ENCODE assay signal across 8 cellular contexts in the genomic region with DNA sequence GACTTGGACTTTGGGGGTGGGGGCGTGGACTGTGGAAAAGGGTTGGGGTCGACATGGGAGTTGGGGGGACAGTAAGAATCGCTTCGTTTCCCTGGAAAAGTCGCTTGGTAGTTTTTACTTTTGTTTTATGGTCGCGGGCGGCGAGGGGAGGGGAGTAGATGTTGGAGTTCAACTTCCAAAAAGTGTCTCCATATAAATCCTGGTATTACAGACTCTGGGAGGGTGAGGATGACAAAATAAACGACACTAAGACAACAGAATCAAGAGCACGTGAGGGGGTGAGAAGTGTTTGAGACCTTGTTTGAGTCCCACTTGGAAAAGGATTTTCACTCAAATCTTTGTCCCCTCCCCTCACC. TPM values are rescaled to one million over a fixed set of nuclear protein-coding genes. Genes with fewer than 3 reads are reported as not detected.
A peak's percentile ranks its signal among the peaks of the same experiment; 100 is the strongest.
DNase-seq lines count a peak whose midpoint lies in the region; ATAC-seq and TF ChIP-seq lines count a peak whose summit lies in the region.

No MANE protein-coding gene starts in this region.

- peaks cover 23% of the 10 kb centered on the region for H3K27me3 ChIP-seq in foreskin keratinocyte

- peaks cover 26% of the 10 kb centered on the region for H3K36me3 Mint-ChIP-seq in activated CD4-positive, alpha-beta T cell treated with anti-CD3 and anti-CD28 coated beads for 36 hours (ENCODE audit: low read depth)
- H3K36me3 Mint-ChIP-seq in T-helper 2 cell treated with Interferon-gamma antibody and Interleukin-4, amounts not matched to agents 5 μg/mL and 100 μg/mL, for 36 hours (ENCODE audit: low read depth), result peaks cover 26% of the 10 kb centered on the region
- peaks cover 7% of the 10 kb centered on the region for H3K36me3 Mint-ChIP-seq in stimulated activated memory B cell treated with anti-CD40 and anti-IgM and Interleukin-4, amounts not matched to agents 10 μg/mL and 1 μg/mL and 100 μg/mL, for 72 hours

- H3K27ac ChIP-seq in foreskin keratinocyte, result peak overlapping the region; percentile 96

- POLR2A ChIA-PET in activated CD4-positive, alpha-beta T cell treated with anti-CD3 and anti-CD28 coated beads for 36 hours (lab: Charles Lee), result interaction anchor here (0.6 to 1.6 kb wide), 10 partner anchors 11 to 1548 kb away, joined by 3 to 20 read pairs (median 3); no protein-coding TSS in a partner anchor

- intact Hi-C loops in activated CD4-positive, alpha-beta T cell treated with anti-CD3 and anti-CD28 coated beads for 36 hours (cut with DNase I, micrococcal nuclease), result loop anchor here (1.0 to 10.0 kb wide), 17 partner anchors 145 to 1864 kb away; partner anchors contain the start of genes CCNK (in 1 of the 2) and EVL (in 1 of the 2)

- no peak for ATAC-seq in activated CD4-positive, alpha-beta T cell treated with anti-CD3 and anti-CD28 coated beads for 36 hours
- ATAC-seq in foreskin keratinocyte, result no peak
- no peak for ATAC-seq in stimulated activated memory B cell treated with anti-CD40 and anti-IgM and Interleukin-4, amounts not matched to agents 10 μg/mL and 1 μg/mL and 100 μg/mL, for 72 hours

- H3K4me3 Mint-ChIP-seq in activated CD4-positive, alpha-beta T cell treated with anti-CD3 and anti-CD28 coated beads for 36 hours, result peak overlapping the region; percentile 87
- peak overlapping the region; percentile 96 for H3K4me3 Mint-ChIP-seq in T-helper 2 cell treated with Interferon-gamma antibody and Interleukin-4, amounts not matched to agents 5 μg/mL and 100 μg/mL, for 36 hours
- peak overlapping the region; percentile 60 for H3K4me3 Mint-ChIP-seq in stimulated activated memory B cell treated with anti-CD40 and anti-IgM and Interleukin-4, amounts not matched to agents 10 μg/mL and 1 μg/mL and 100 μg/mL, for 72 hours

- H3K9me3 Mint-ChIP-seq in activated CD4-positive, alpha-beta T cell treated with anti-CD3 and anti-CD28 coated beads for 36 hours (ENCODE audit: low read depth), result no peaks in the 10 kb centered on the region
- no peaks in the 10 kb centered on the region for H3K9me3 Mint-ChIP-seq in T-helper 2 cell treated with Interferon-gamma antibody and Interleukin-4, amounts not matched to agents 5 μg/mL and 100 μg/mL, for 36 hours
- peaks cover 3% of the 10 kb centered on the region for H3K9me3 Mint-ChIP-seq in stimulated activated memory B cell treated with anti-CD40 and anti-IgM and Interleukin-4, amounts not matched to agents 10 μg/mL and 1 μg/mL and 100 μg/mL, for 72 hours

- H3K4me1 Mint-ChIP-seq in activated CD4-positive, alpha-beta T cell treated with anti-CD3 and anti-CD28 coated beads for 36 hours, result peaks cover 37% of the 10 kb centered on the region
- H3K4me1 Mint-ChIP-seq in T-helper 2 cell treated with Interferon-gamma antibody and Interleukin-4, amounts not matched to agents 5 μg/mL and 100 μg/mL, for 36 hours (ENCODE audit: low read depth), result peaks cover 27% of the 10 kb centered on the region
- peaks cover 24% of the 10 kb centered on the region for H3K4me1 Mint-ChIP-seq in stimulated activated memory B cell treated with anti-CD40 and anti-IgM and Interleukin-4, amounts not matched to agents 10 μg/mL and 1 μg/mL and 100 μg/mL, for 72 hours

- no peak for DNase-seq in activated CD4-positive, alpha-beta T cell treated with anti-CD3 and anti-CD28 coated beads for 36 hours
- DNase-seq in activated CD4-positive, alpha-beta T cell treated with anti-CD3 and anti-CD28 coated beads, Interleukin-2, amount 50 U/mL, for 4 hours, result no peak
- no peak for DNase-seq in T-helper 2 cell treated with Interferon-gamma antibody and Interleukin-4, amounts not matched to agents 5 μg/mL and 100 μg/mL, for 36 hours (ENCODE audit: low spot score)
- peak; percentile 51 to 67 for DNase-seq in foreskin keratinocyte
- DNase-seq in NCI-H1436 (lab: John Stamatoyannopoulos, UW), result no peak
- DNase-seq in GDM1 (lab: John Stamatoyannopoulos, UW), result no peak
- DNase-seq in EL, result no peak

- no peak for TF ChIP-seq CTCF in foreskin keratinocyte (conservative IDR thresholded peaks at IDR 0.05)

- peak overlapping the region; percentile 98 for H3K27ac Mint-ChIP-seq in activated CD4-positive, alpha-beta T cell treated with anti-CD3 and anti-CD28 coated beads for 36 hours
- peak overlapping the region; percentile 96 for H3K27ac Mint-ChIP-seq in T-helper 2 cell treated with Interferon-gamma antibody and Interleukin-4, amounts not matched to agents 5 μg/mL and 100 μg/mL, for 36 hours
- no peak overlapping the region for H3K27ac Mint-ChIP-seq in stimulated activated memory B cell treated with anti-CD40 and anti-IgM and Interleukin-4, amounts not matched to agents 10 μg/mL and 1 μg/mL and 100 μg/mL, for 72 hours

- no peaks in the 10 kb centered on the region for H3K4me1 ChIP-seq in foreskin keratinocyte

- CTCF ChIA-PET in activated CD4-positive, alpha-beta T cell treated with anti-CD3 and anti-CD28 coated beads for 36 hours (lab: Charles Lee), result interaction anchor here (0.7 to 1.4 kb wide), 5 partner anchors 10 to 36 kb away, joined by 3 to 5 read pairs (median 4); no protein-coding TSS in a partner anchor

- H3K27me3 Mint-ChIP-seq in activated CD4-positive, alpha-beta T cell treated with anti-CD3 and anti-CD28 coated beads for 36 hours, result peaks cover 2% of the 10 kb centered on the region
- peaks cover 25% of the 10 kb centered on the region for H3K27me3 Mint-ChIP-seq in T-helper 2 cell treated with Interferon-gamma antibody and Interleukin-4, amounts not matched to agents 5 μg/mL and 100 μg/mL, for 36 hours (ENCODE audit: low read depth)
- peaks cover 87% of the 10 kb centered on the region for H3K27me3 Mint-ChIP-seq in stimulated activated memory B cell treated with anti-CD40 and anti-IgM and Interleukin-4, amounts not matched to agents 10 μg/mL and 1 μg/mL and 100 μg/mL, for 72 hours

RNA-seq across cellular contexts. Expression of gene BCL11B, which starts 0.7 kb away (rescaled TPM):
- 10 to 100 TPM; 62.1 to 66.2 TPM for total RNA-seq in activated CD4-positive, alpha-beta T cell treated with anti-CD3 and anti-CD28 coated beads for 36 hours
- 15.4 and 16.3 TPM in 2 replicates for total RNA-seq in foreskin keratinocyte
- 3.8 and 4.4 TPM in 2 replicates for polyA plus RNA-seq in foreskin keratinocyte

Comparison
In these comparisons a context has a peak if more than half of its experiments do, and no peak if none do; other contexts are left out.
1. DNase-seq: peak in foreskin keratinocyte (2 of 2); none in activated CD4-positive, alpha-beta T cell treated with anti-CD3 and anti-CD28 coated beads for 36 hours (single experiment), activated CD4-positive, alpha-beta T cell treated with anti-CD3 and anti-CD28 coated beads, Interleukin-2, amount 50 U/mL, for 4 hours (0 of 2), T-helper 2 cell treated with Interferon-gamma antibody and Interleukin-4, amounts not matched to agents 5 μg/mL and 100 μg/mL, for 36 hours (single experiment), NCI-H1436 (single experiment), GDM1 (single experiment) and EL (single experiment).
2. Peak in every context shown above with its lines, with median percentiles within 50 percentile points of each other: H3K4me3 Mint-ChIP-seq.